In genomic region chr11:110100476-110101240, GRCh38 we compare ENCODE assay signal across 1 cellular context.
TF ChIP-seq lines count a peak whose summit lies in the region.

No MANE protein-coding gene starts in this region.

TF ChIP-seq in GM23338, 12 proteins besides CTCF, POLR2A, EP300 and RAD21 (continued from another document):
- TF ChIP-seq ZNF462 (CRISPR knock-in tag; IDR thresholded peaks at IDR 0.05) (no peak), ETS1 (IDR thresholded peaks at IDR 0.05) (no peak), ZNF331 (CRISPR knock-in tag; IDR thresholded peaks at IDR 0.05; ENCODE audit: low read depth) (no peak), NANOG (IDR thresholded peaks at IDR 0.05; ENCODE audit: borderline replicate concordance) (no peak), EZH2phosphoT487 (IDR thresholded peaks at IDR 0.05; ENCODE audit: unreplicated experiment) (no peak), CREB1 (CRISPR knock-in tag; IDR thresholded peaks at IDR 0.05; ENCODE audit: low read depth) (no peak), POLR2AphosphoS5 (IDR thresholded peaks at IDR 0.05; ENCODE audit: low read depth) (no peak), ZNF114 (CRISPR knock-in tag; IDR thresholded peaks at IDR 0.05) (no peak)
